31 cellular contexts compared by ENCODE assay signal in genomic region chr18:75287006-75287405, GRCh38.
DNase-seq lines count a peak whose midpoint lies in the region; ATAC-seq lines count a peak whose summit lies in the region.
"Had no signal": no experiment of that assay in that cellular context is flagged by ENCODE, and none has a peak within 500 bp of the region (broad histone marks: within the 10 kb centered on the region; RNA-seq: fewer than 3 reads in every experiment).

No MANE protein-coding gene starts in this region.

- ATAC-seq in GM18858 (IDR thresholded peaks at IDR 0.05; ENCODE audit: unreplicated experiment), result no peak
- ATAC-seq: A549; CD8-positive, alpha-beta T cell had no signal

- peak overlapping the region; percentile 21 for H3K4me3 Mint-ChIP-seq in T-helper 1 cell treated with Interleukin-12 subunit alpha and Interleukin-12 subunit beta and Interleukin-4 antibody, amounts not matched to agents 30 μg/mL and 1 μg/mL, for 36 hours
- H3K4me3 Mint-ChIP-seq: B cell; CD14-positive monocyte; CD4-positive, alpha-beta memory T cell; CD4-positive, alpha-beta T cell; CD4-positive, CD25-positive, alpha-beta regulatory T cell; CD8-positive, alpha-beta memory T cell; CD8-positive, alpha-beta T cell had no signal

- no peak overlapping the region for H3K4ac ChIP-seq in neuronal stem cell (ENCODE audit: low read length)

- no peak overlapping the region for H2BK15ac ChIP-seq in neuronal stem cell (ENCODE audit: low read length)

- no peak overlapping the region for H2AK5ac ChIP-seq in neuronal stem cell (ENCODE audit: low read depth, low read length)

- H3K27ac Mint-ChIP-seq in T-helper 1 cell treated with Interleukin-12 subunit alpha and Interleukin-12 subunit beta and Interleukin-4 antibody, amounts not matched to agents 30 μg/mL and 1 μg/mL, for 36 hours, result no peak overlapping the region
- H3K27ac Mint-ChIP-seq: B cell; CD4-positive, alpha-beta T cell; CD4-positive, CD25-positive, alpha-beta regulatory T cell; CD8-positive, alpha-beta T cell had no signal

- H3K4me2 ChIP-seq in neuronal stem cell (ENCODE audit: insufficient read depth, low read length, poor library complexity, severe bottlenecking), result no peak overlapping the region
- H3K4me2 ChIP-seq: A549; BLaER1; BLaER1 treated with 17β-estradiol and CSF1 and Interleukin-3, amounts not matched to agents 10 nM and 100 nM had no signal

- DNase-seq in T-helper 1 cell (no peak), neuronal stem cell (ENCODE audit: low spot score) (no peak)
- DNase-seq: 8988T; ACHN; AML-193; BE2C; C1 segment of cervical spinal cord; Caco-2; Calu3; CD4-positive, alpha-beta memory T cell; CD4-positive, alpha-beta T cell; CD4-positive, CD25-positive, alpha-beta regulatory T cell; CD8-positive, alpha-beta memory T cell; COR-L47; DMS 273 treated with DMSO at 0.1 percent for 48 hours; DMS153; DMS53; DMS79; DMS79 treated with DMSO at 0.1 percent for 48 hours; DND-41; EL had no signal

- peaks cover 0 to 18% of the 10 kb centered on the region in 2 donors for H3K36me3 ChIP-seq in neuronal stem cell (replicated peaks in 1 of 2; ENCODE audit: control insufficient read depth in 2 of 2, insufficient read depth in 2 of 2, low read length in 2 of 2)
- H3K36me3 ChIP-seq: BE2C had no signal

- H3K27ac ChIP-seq in neuronal stem cell (replicated peaks; ENCODE audit: low read length), result no peak overlapping the region
- H3K27ac ChIP-seq: 22Rv1; A549; BLaER1; BLaER1 treated with 17β-estradiol and CSF1 and Interleukin-3, amounts not matched to agents 10 nM and 100 nM; C4-2B had no signal

- peaks cover 0 to 3% of the 10 kb centered on the region in 2 donors for H3K9me3 ChIP-seq in neuronal stem cell (replicated peaks in 1 of 2; ENCODE audit: control insufficient read depth in 2 of 2, insufficient read depth in 1 of 2, low read depth in 1 of 2, low read length in 2 of 2)
- H3K9me3 ChIP-seq: A549, BE2C, Caco-2 had no signal

- H3K27me3 ChIP-seq in neuronal stem cell (ENCODE audit: control insufficient read depth in 3 of 3, insufficient read depth in 3 of 3, low read depth in 1 of 3, low read length in 3 of 3), result no peaks in the 10 kb centered on the region
- H3K27me3 ChIP-seq: BE2C; BLaER1; BLaER1 treated with 17β-estradiol and CSF1 and Interleukin-3, amounts not matched to agents 10 nM and 100 nM had no signal

- no peaks in the 10 kb centered on the region for H3K27me3 Mint-ChIP-seq in T-helper 1 cell treated with Interleukin-12 subunit alpha and Interleukin-12 subunit beta and Interleukin-4 antibody, amounts not matched to agents 30 μg/mL and 1 μg/mL, for 36 hours (ENCODE audit: low read depth)
- H3K27me3 Mint-ChIP-seq: B cell; CD4-positive, alpha-beta memory T cell; CD4-positive, alpha-beta T cell; CD4-positive, CD25-positive, alpha-beta regulatory T cell; CD8-positive, alpha-beta memory T cell had no signal

- no peak overlapping the region for H2BK120ac ChIP-seq in neuronal stem cell (ENCODE audit: low read depth, low read length)

- H4K91ac ChIP-seq in neuronal stem cell (ENCODE audit: low read depth, low read length, poor library complexity), result no peak overlapping the region

- H3K36me3 Mint-ChIP-seq in T-helper 1 cell treated with Interleukin-12 subunit alpha and Interleukin-12 subunit beta and Interleukin-4 antibody, amounts not matched to agents 30 μg/mL and 1 μg/mL, for 36 hours (ENCODE audit: low read depth), result peaks cover 4% of the 10 kb centered on the region

- no peak overlapping the region for H2AFZ ChIP-seq in neuronal stem cell (ENCODE audit: low read length)

- H3K9ac ChIP-seq in neuronal stem cell (ENCODE audit: low read depth, low read length, poor library complexity), result peak overlapping the region; percentile 60
- H3K9ac ChIP-seq: BLaER1; BLaER1 treated with 17β-estradiol and CSF1 and Interleukin-3, amounts not matched to agents 10 nM and 100 nM had no signal

- H4K8ac ChIP-seq in neuronal stem cell (ENCODE audit: low read depth, low read length), result no peak overlapping the region

- WGBS in neuronal stem cell (ENCODE audit: extremely low coverage in 2 of 2, insufficient read length in 2 of 2, insufficient replicate concordance in 1 of 2), 2 donors, result no CpG with 5 or more reads among the region's 23 CpGs

- H2BK12ac ChIP-seq in neuronal stem cell (ENCODE audit: low read length), result no peak overlapping the region

- no peak overlapping the region for H3K18ac ChIP-seq in neuronal stem cell (ENCODE audit: low read length)

- no peak overlapping the region for H3K4me3 ChIP-seq in neuronal stem cell (ENCODE audit: low read length in 2 of 2)
- H3K4me3 ChIP-seq: A549; BLaER1; BLaER1 treated with 17β-estradiol and CSF1 and Interleukin-3, amounts not matched to agents 10 nM and 100 nM had no signal

- H3K9me3 Mint-ChIP-seq in T-helper 1 cell treated with Interleukin-12 subunit alpha and Interleukin-12 subunit beta and Interleukin-4 antibody, amounts not matched to agents 30 μg/mL and 1 μg/mL, for 36 hours, result no peaks in the 10 kb centered on the region
- H3K9me3 Mint-ChIP-seq: CD4-positive, alpha-beta T cell; CD4-positive, CD25-positive, alpha-beta regulatory T cell; CD8-positive, alpha-beta memory T cell; CD8-positive, alpha-beta T cell had no signal

- no peak overlapping the region for H3K23ac ChIP-seq in neuronal stem cell (ENCODE audit: low read depth, low read length, poor library complexity)

- H2BK5ac ChIP-seq in neuronal stem cell (ENCODE audit: low read length), result peak overlapping the region; percentile 29

- H3K79me1 ChIP-seq in neuronal stem cell (ENCODE audit: low read depth, low read length), result no peaks in the 10 kb centered on the region

- no peaks in the 10 kb centered on the region for H3K4me1 Mint-ChIP-seq in T-helper 1 cell treated with Interleukin-12 subunit alpha and Interleukin-12 subunit beta and Interleukin-4 antibody, amounts not matched to agents 30 μg/mL and 1 μg/mL, for 36 hours (ENCODE audit: low read depth)
- H3K4me1 Mint-ChIP-seq: B cell, CD14-positive monocyte had no signal

- no peak overlapping the region for H3K14ac ChIP-seq in neuronal stem cell (ENCODE audit: low read length)

- H3K4me1 ChIP-seq in neuronal stem cell (ENCODE audit: control insufficient read depth in 2 of 2, insufficient read depth in 1 of 2, low read depth in 1 of 2, low read length in 2 of 2), result peaks cover 0 to 5% of the 10 kb centered on the region in 2 donors
- H3K4me1 ChIP-seq: A549; BE2C; BLaER1; BLaER1 treated with 17β-estradiol and CSF1 and Interleukin-3, amounts not matched to agents 10 nM and 100 nM; Caco-2 had no signal
